ENCODE assay signal across 1 cellular context in genomic region chr5:124661317-124662141, GRCh38.
TF ChIP-seq lines count a peak whose summit lies in the region.

No MANE protein-coding gene starts in this region.

TF ChIP-seq in HepG2, 621 proteins besides CTCF, POLR2A, EP300 and RAD21 (continued from another document and continues in another):
- TF ChIP-seq TFDP2 (CRISPR knock-in tag; IDR thresholded peaks at IDR 0.05): no peak
- TF ChIP-seq, protein P1, sequence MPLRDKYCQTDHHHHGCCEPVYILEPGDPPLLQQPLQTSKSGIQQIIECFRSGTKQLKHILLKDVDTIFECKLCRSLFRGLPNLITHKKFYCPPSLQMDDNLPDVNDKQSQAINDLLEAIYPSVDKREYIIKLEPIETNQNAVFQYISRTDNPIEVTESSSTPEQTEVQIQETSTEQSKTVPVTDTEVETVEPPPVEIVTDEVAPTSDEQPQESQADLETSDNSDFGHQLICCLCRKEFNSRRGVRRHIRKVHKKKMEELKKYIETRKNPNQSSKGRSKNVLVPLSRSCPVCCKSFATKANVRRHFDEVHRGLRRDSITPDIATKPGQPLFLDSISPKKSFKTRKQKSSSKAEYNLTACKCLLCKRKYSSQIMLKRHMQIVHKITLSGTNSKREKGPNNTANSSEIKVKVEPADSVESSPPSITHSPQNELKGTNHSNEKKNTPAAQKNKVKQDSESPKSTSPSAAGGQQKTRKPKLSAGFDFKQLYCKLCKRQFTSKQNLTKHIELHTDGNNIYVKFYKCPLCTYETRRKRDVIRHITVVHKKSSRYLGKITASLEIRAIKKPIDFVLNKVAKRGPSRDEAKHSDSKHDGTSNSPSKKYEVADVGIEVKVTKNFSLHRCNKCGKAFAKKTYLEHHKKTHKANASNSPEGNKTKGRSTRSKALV (CRISPR knock-in tag; IDR thresholded peaks at IDR 0.05): peak; percentile 61; the same call in 1 of the 2 replicates
- no peak for TF ChIP-seq CAMTA2 (CRISPR knock-in tag; IDR thresholded peaks at IDR 0.05; ENCODE audit: borderline replicate concordance)
- TF ChIP-seq ETV5 (CRISPR knock-in tag; IDR thresholded peaks at IDR 0.05; ENCODE audit: borderline replicate concordance): peak; percentile 87; the same call in 1 of the 2 replicates
- TF ChIP-seq, protein P2, sequence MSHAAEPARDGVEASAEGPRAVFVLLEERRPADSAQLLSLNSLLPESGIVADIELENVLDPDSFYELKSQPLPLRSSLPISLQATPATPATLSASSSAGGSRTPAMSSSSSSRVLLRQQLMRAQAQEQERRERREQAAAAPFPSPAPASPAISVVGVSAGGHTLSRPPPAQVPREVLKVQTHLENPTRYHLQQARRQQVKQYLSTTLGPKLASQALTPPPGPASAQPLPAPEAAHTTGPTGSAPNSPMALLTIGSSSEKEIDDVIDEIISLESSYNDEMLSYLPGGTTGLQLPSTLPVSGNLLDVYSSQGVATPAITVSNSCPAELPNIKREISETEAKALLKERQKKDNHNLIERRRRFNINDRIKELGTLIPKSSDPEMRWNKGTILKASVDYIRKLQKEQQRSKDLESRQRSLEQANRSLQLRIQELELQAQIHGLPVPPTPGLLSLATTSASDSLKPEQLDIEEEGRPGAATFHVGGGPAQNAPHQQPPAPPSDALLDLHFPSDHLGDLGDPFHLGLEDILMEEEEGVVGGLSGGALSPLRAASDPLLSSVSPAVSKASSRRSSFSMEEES (CRISPR knock-in tag; IDR thresholded peaks at IDR 0.05): 0 out of 2 replicates have a peak, but pooled peaks have one; percentile 32
- no peak; the same call in 1 of the 2 replicates for TF ChIP-seq NCOA1 (CRISPR knock-in tag; IDR thresholded peaks at IDR 0.05)
- TF ChIP-seq HNF4G (IDR thresholded peaks at IDR 0.05; ENCODE audit: borderline replicate concordance, low read depth, low read length): peak; percentile 69; the same call in 1 of the 2 replicates
- peak; percentile 51; the same call in 1 of the 2 replicates for TF ChIP-seq HNF4G (CRISPR knock-in tag; IDR thresholded peaks at IDR 0.05; ENCODE audit: borderline replicate concordance, low read depth)
- peak; percentile 99 for TF ChIP-seq ARID5B (CRISPR knock-in tag; IDR thresholded peaks at IDR 0.05)
- peak; percentile 79 for TF ChIP-seq ZFP36L1 (CRISPR knock-in tag; IDR thresholded peaks at IDR 0.05)
- TF ChIP-seq SMAD1 (CRISPR knock-in tag; IDR thresholded peaks at IDR 0.05; ENCODE audit: borderline replicate concordance, low read depth): no peak
- TF ChIP-seq HOMEZ (CRISPR knock-in tag; IDR thresholded peaks at IDR 0.05; ENCODE audit: low read depth): peak; percentile 47; the same call in 1 of the 2 replicates
- TF ChIP-seq ZNF609 (CRISPR knock-in tag; IDR thresholded peaks at IDR 0.05; ENCODE audit: borderline replicate concordance): peak; percentile 100
- no peak for TF ChIP-seq CEBPB (IDR thresholded peaks at IDR 0.05; ENCODE audit: borderline replicate concordance, low read depth, low read length)
- peak; percentile 88 for TF ChIP-seq SOX13 (IDR thresholded peaks at IDR 0.05)
- TF ChIP-seq SOX13 (CRISPR knock-in tag; conservative IDR thresholded peaks at IDR 0.05 in 1 of 2, IDR thresholded peaks at IDR 0.05 in 1 of 2): peak in 1 of 2 experiments; percentile 98; a peak in 2 of 4 replicates
- TF ChIP-seq SMC3 (IDR thresholded peaks at IDR 0.05; ENCODE audit: low read length): peak; percentile 24; the same call in 1 of the 2 replicates
- TF ChIP-seq ZMAT3 (CRISPR knock-in tag; conservative IDR thresholded peaks at IDR 0.05): peak; percentile 80; the same call in 1 of the 2 replicates
- TF ChIP-seq TARDBP (CRISPR knock-in tag; IDR thresholded peaks at IDR 0.05): peak; percentile 96
- TF ChIP-seq FOXK2 (IDR thresholded peaks at IDR 0.05): peak; percentile 91
- TF ChIP-seq KDM4B (CRISPR knock-in tag; IDR thresholded peaks at IDR 0.05): 0 out of 2 replicates have a peak, but pooled peaks have one; percentile 35
- TF ChIP-seq CBX5 (CRISPR knock-in tag; IDR thresholded peaks at IDR 0.05; ENCODE audit: borderline replicate concordance): peak; percentile 43; the same call in 1 of the 2 replicates
- TF ChIP-seq TCF12 (IDR thresholded peaks at IDR 0.05): no peak
- TF ChIP-seq TCF12 (CRISPR knock-in tag; IDR thresholded peaks at IDR 0.05): peak; percentile 83
- peak; percentile 30; the same call in 1 of the 2 replicates for TF ChIP-seq ZNF746 (CRISPR knock-in tag; IDR thresholded peaks at IDR 0.05)
- peak; percentile 82; the same call in 1 of the 2 replicates for TF ChIP-seq ZNF431 (CRISPR knock-in tag; IDR thresholded peaks at IDR 0.05; ENCODE audit: borderline replicate concordance, low read depth)
- peak; percentile 77; the same call in 1 of the 2 replicates for TF ChIP-seq MEIS1 (CRISPR knock-in tag; IDR thresholded peaks at IDR 0.05; ENCODE audit: borderline replicate concordance)
- TF ChIP-seq HDAC2 (CRISPR knock-in tag; IDR thresholded peaks at IDR 0.05): peak; percentile 98
- peak; percentile 83; the same call in 1 of the 2 replicates for TF ChIP-seq ZNF556 (CRISPR knock-in tag; IDR thresholded peaks at IDR 0.05; ENCODE audit: borderline replicate concordance)
- TF ChIP-seq ZNF510 (CRISPR knock-in tag; IDR thresholded peaks at IDR 0.05; ENCODE audit: low read depth): no peak
- peak; percentile 78 for TF ChIP-seq RCOR2 (CRISPR knock-in tag; IDR thresholded peaks at IDR 0.05)
- peak; percentile 99 for TF ChIP-seq FOXA3 (CRISPR knock-in tag; IDR thresholded peaks at IDR 0.05)
- 0 out of 2 replicates have a peak, but pooled peaks have one; percentile 38 for TF ChIP-seq ESRRA (CRISPR knock-in tag; IDR thresholded peaks at IDR 0.05; ENCODE audit: low read depth)
- 0 out of 2 replicates have a peak, but pooled peaks have one; percentile 36 for TF ChIP-seq POGK (CRISPR knock-in tag; conservative IDR thresholded peaks at IDR 0.05)
- peak; percentile 67; the same call in 1 of the 2 replicates for TF ChIP-seq ZNF607 (CRISPR knock-in tag; IDR thresholded peaks at IDR 0.05; ENCODE audit: borderline replicate concordance)
- peak; percentile 95 for TF ChIP-seq NCOA2 (CRISPR knock-in tag; IDR thresholded peaks at IDR 0.05)
- TF ChIP-seq ZNF264 (CRISPR knock-in tag; IDR thresholded peaks at IDR 0.05): peak; percentile 41; the same call in 1 of the 2 replicates
- TF ChIP-seq U2AF2 (IDR thresholded peaks at IDR 0.05; ENCODE audit: low read depth, low read length): no peak
- peak; percentile 85 for TF ChIP-seq TEAD3 (CRISPR knock-in tag; optimal IDR thresholded peaks at IDR 0.05; ENCODE audit: borderline replicate concordance)
- no peak for TF ChIP-seq ZNF263 (CRISPR knock-in tag; IDR thresholded peaks at IDR 0.05)
- TF ChIP-seq DPF2 (CRISPR knock-in tag; IDR thresholded peaks at IDR 0.05; ENCODE audit: borderline replicate concordance, low read depth): peak; percentile 92
- no peak for TF ChIP-seq ZNF235 (CRISPR knock-in tag; IDR thresholded peaks at IDR 0.05; ENCODE audit: borderline replicate concordance)
- TF ChIP-seq HOXD1 (CRISPR knock-in tag; IDR thresholded peaks at IDR 0.05): peak; percentile 63; the same call in 1 of the 2 replicates
- peak; percentile 84; the same call in 1 of the 2 replicates for TF ChIP-seq ZC3H13 (CRISPR knock-in tag; IDR thresholded peaks at IDR 0.05)
- TF ChIP-seq SMAD3 (CRISPR knock-in tag; IDR thresholded peaks at IDR 0.05): peak; percentile 87
- TF ChIP-seq YEATS2 (CRISPR knock-in tag; IDR thresholded peaks at IDR 0.05; ENCODE audit: borderline replicate concordance): peak; percentile 71; the same call in 1 of the 2 replicates
